In genomic region chr3:195118671-195119070, GRCh38 we compare ENCODE assay signal across 1 cellular context.
TF ChIP-seq lines count a peak whose summit lies in the region.

No MANE protein-coding gene starts in this region.

TF ChIP-seq in H1, 55 proteins besides CTCF, POLR2A, EP300 and RAD21:
- TF ChIP-seq SIN3A (conservative IDR thresholded peaks at IDR 0.05 in 1 of 2, IDR thresholded peaks at IDR 0.05 in 1 of 2; ENCODE audit: low read depth in 1 of 2, low read length in 2 of 2) (no peak), SAP30 (IDR thresholded peaks at IDR 0.05; ENCODE audit: insufficient read depth, insufficient replicate concordance, low read length) (no peak), BRCA1 (IDR thresholded peaks at IDR 0.05; ENCODE audit: low read depth, low read length) (no peak), JUND (IDR thresholded peaks at IDR 0.05; ENCODE audit: low read length) (no peak), PHF8 (conservative IDR thresholded peaks at IDR 0.05; ENCODE audit: low read depth, low read length) (no peak), SRF (IDR thresholded peaks at IDR 0.05; ENCODE audit: low read depth, low read length) (no peak), CTBP2 (IDR thresholded peaks at IDR 0.05; ENCODE audit: borderline replicate concordance, insufficient read depth, insufficient read length, low read length) (no peak), RFX5 (IDR thresholded peaks at IDR 0.05; ENCODE audit: borderline replicate concordance, low read depth, low read length) (no peak), ASH2L (IDR thresholded peaks at IDR 0.05; ENCODE audit: low read length) (no peak), NRF1 (IDR thresholded peaks at IDR 0.05; ENCODE audit: low read depth, low read length) (no peak), SP2 (IDR thresholded peaks at IDR 0.05; ENCODE audit: low read length) (no peak), BCL11A (IDR thresholded peaks at IDR 0.05; ENCODE audit: low read depth in 2 of 2, low read length in 2 of 2) (no peak), CBX8 (IDR thresholded peaks at IDR 0.05; ENCODE audit: borderline replicate concordance, low read depth, low read length) (no peak), RBBP5 (IDR thresholded peaks at IDR 0.05; ENCODE audit: borderline replicate concordance, low read depth, low read length) (no peak), CREB1 (IDR thresholded peaks at IDR 0.05) (no peak), SUZ12 (IDR thresholded peaks at IDR 0.05; ENCODE audit: low read length) (no peak)
